24 cellular contexts compared by ENCODE assay signal in genomic region chr12:116444590-116444943, GRCh38.
"Had no signal": no experiment of that assay in that cellular context is flagged by ENCODE, and none has a peak within 500 bp of the region (broad histone marks: within the 10 kb centered on the region; RNA-seq: fewer than 3 reads in every experiment).

No MANE protein-coding gene starts in this region.

- H3K27me3 ChIP-seq: ascending aorta, breast epithelium, cardiac muscle cell, colonic mucosa, gastrocnemius medialis, heart left ventricle had no signal

- H3K4me3 ChIP-seq: ascending aorta, breast epithelium, cardiac muscle cell, colonic mucosa, gastrocnemius medialis, heart left ventricle had no signal

- H3K9me3 ChIP-seq: ascending aorta, breast epithelium, colonic mucosa, gastrocnemius medialis, heart left ventricle had no signal

- DNase-seq: activated CD4-positive, alpha-beta memory T cell treated with anti-CD3 and anti-CD28 coated beads, Interleukin-2, amount 10 ng/mL, durations not matched to agents 7 days and 5 days; activated CD4-positive, alpha-beta T cell treated with anti-CD3 and anti-CD28 coated beads for 1 hour; activated CD4-positive, alpha-beta T cell treated with anti-CD3 and anti-CD28 coated beads for 4 hours; activated CD4-positive, alpha-beta T cell treated with anti-CD3 and anti-CD28 coated beads, Interleukin-2, amount 10 ng/mL, durations not matched to agents 7 days and 5 days; activated CD4-positive, alpha-beta T cell treated with anti-CD3 and anti-CD28 coated beads, Interleukin-2, amount 50 U/mL, for 4 hours; activated CD8-positive, alpha-beta memory T cell treated with anti-CD3 and anti-CD28 coated beads, Interleukin-2, amount 50 U/mL, for 48 hours; activated gamma-delta T cell; activated naive CD4-positive, alpha-beta T cell; activated naive CD4-positive, alpha-beta T cell treated with anti-CD3 and anti-CD28 coated beads, Interleukin-2, amount 10 ng/mL, durations not matched to agents 7 days and 5 days; activated naive CD8-positive, alpha-beta T cell treated with anti-CD3 and anti-CD28 coated beads, Interleukin-2, amount 10 ng/mL, durations not matched to agents 7 days and 5 days; activated T-cell treated with anti-CD3 and anti-CD28 coated beads for 4 hours; central memory CD4-positive, alpha-beta T cell; cerebellar nuclear complex; colonic mucosa; effector CD8-positive, alpha-beta T cell; foreskin fibroblast; gastrocnemius medialis; glutamatergic neuron had no signal

- H3K27ac ChIP-seq: ascending aorta, cardiac muscle cell, colonic mucosa, gastrocnemius medialis, heart left ventricle, VCaP had no signal

- ATAC-seq: gastrocnemius medialis, WTC11 had no signal

- H3K4me1 ChIP-seq: ascending aorta, breast epithelium, colonic mucosa, gastrocnemius medialis, heart left ventricle had no signal

- H3K36me3 ChIP-seq: ascending aorta, breast epithelium, cardiac muscle cell, colonic mucosa, gastrocnemius medialis, heart left ventricle had no signal
